Comparison of ENCODE assay signal across 8 cellular contexts in the genomic region with DNA sequence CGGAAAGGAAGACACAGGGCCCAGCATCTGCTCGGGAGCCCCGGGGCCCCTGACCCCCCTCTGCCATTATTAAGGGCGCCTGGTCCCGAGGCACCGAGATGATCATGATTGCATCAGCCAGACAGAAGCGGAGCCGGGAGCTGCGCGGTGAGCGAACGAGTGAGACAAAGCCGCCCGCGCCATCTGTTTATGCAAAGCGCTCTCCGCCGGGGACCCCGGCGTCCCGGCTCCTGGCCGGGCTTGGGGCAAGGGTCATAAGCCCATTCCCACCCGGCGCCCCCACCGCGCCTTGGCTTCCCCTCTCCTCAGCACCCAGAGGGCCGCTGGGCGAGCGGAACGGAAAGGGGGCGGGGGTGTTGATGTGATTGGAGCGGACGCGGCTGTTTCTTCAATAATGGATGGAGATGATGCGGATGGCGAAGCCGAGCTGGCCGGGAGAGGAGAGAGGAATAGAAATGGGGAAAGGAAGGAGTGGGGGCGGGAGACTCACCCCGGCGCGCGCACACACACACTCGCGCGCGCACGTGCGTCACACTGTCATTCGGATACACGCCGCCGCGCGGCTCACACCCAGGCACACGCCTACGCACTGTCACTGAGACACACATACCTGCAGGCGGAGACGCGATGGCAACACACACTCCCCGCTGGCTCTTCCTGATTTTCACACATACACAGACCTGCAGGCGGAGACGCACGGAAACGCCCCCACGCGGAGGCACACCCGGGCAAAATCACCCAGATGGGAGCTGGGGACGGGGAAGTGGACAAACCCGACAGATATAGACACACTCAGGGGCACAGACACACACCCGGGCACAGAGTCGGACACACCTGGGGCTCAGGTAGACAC. TPM values are rescaled to one million over a fixed set of nuclear protein-coding genes. Genes with fewer than 3 reads are reported as not detected.
A peak's percentile ranks its signal among the peaks of the same experiment; 100 is the strongest.
DNase-seq lines count a peak whose midpoint lies in the region; ATAC-seq lines count a peak whose summit lies in the region.

No MANE protein-coding gene starts in this region.

- H3K4me1 ChIP-seq in mucosa of rectum (ENCODE audit: control insufficient read depth in 2 of 2, insufficient read depth in 2 of 2, low read length in 2 of 2): peaks cover 36 to 52% of the 10 kb centered on the region in 2 donors

- H3K36me3 ChIP-seq in mucosa of rectum (ENCODE audit: control insufficient read depth in 2 of 2, insufficient read depth in 2 of 2, low read length in 2 of 2): no peaks in the 10 kb centered on the region

- H3K36me3 Mint-ChIP-seq in activated CD4-positive, alpha-beta memory T cell treated with anti-CD3 and anti-CD28 coated beads for 36 hours: peaks cover 2% of the 10 kb centered on the region
- peaks cover 29% of the 10 kb centered on the region for H3K36me3 Mint-ChIP-seq in effector memory CD8-positive, alpha-beta T cell (ENCODE audit: insufficient read depth)

- H3K9ac ChIP-seq in mucosa of rectum (ENCODE audit: low read depth in 1 of 2, low read length in 2 of 2): peak overlapping the region in 1 of 2 donors; percentile 24

- peaks cover 52 to 55% of the 10 kb centered on the region in 2 donors for H3K27me3 ChIP-seq in mucosa of rectum (ENCODE audit: control insufficient read depth in 2 of 2, insufficient read depth in 2 of 2, low read length in 2 of 2)

- peak overlapping the region; percentile 52 to 65 for H3K4me3 ChIP-seq in mucosa of rectum (ENCODE audit: low read length in 2 of 2)

- peak; percentile 62 for DNase-seq in AG08395 (ENCODE audit: low spot score)
- DNase-seq in NCI-H446 (lab: John Stamatoyannopoulos, UW): peak; percentile 27 to 61
- peak; percentile 83 for DNase-seq in activated CD4-positive, alpha-beta memory T cell treated with anti-CD3 and anti-CD28 coated beads for 36 hours
- peak in 2 of 3 experiments; percentile 53 to 54 for DNase-seq in effector memory CD8-positive, alpha-beta T cell
- peak; percentile 77 for DNase-seq in stimulated activated naive CD4-positive, alpha-beta T cell treated with Interleukin-2 at 50 U/mL for 16 hours (lab: John Stamatoyannopoulos, UW)

- no peaks in the 10 kb centered on the region for H3K9me3 Mint-ChIP-seq in activated CD4-positive, alpha-beta memory T cell treated with anti-CD3 and anti-CD28 coated beads for 36 hours
- no peaks in the 10 kb centered on the region for H3K9me3 Mint-ChIP-seq in effector memory CD8-positive, alpha-beta T cell

- H3K27ac ChIP-seq in mucosa of rectum (ENCODE audit: low read depth in 2 of 2, low read length in 2 of 2): peak overlapping the region in 1 of 2 donors; percentile 43

- H3K27me3 Mint-ChIP-seq in activated CD4-positive, alpha-beta memory T cell treated with anti-CD3 and anti-CD28 coated beads for 36 hours: peaks cover 39% of the 10 kb centered on the region
- H3K27me3 Mint-ChIP-seq in effector memory CD8-positive, alpha-beta T cell: peaks cover 80 to 100% of the 10 kb centered on the region in 2 donors

- ATAC-seq in GM21619 (IDR thresholded peaks at IDR 0.05; ENCODE audit: unreplicated experiment) (peak; percentile 19), HG03025 (IDR thresholded peaks at IDR 0.05; ENCODE audit: low FRiP score, unreplicated experiment) (no peak)
- peak; percentile 63 for ATAC-seq in effector memory CD8-positive, alpha-beta T cell (replicated peaks)

- no peaks in the 10 kb centered on the region for H3K9me3 ChIP-seq in mucosa of rectum (ENCODE audit: control insufficient read depth in 2 of 2, low read length in 2 of 2)

- POLR2A ChIA-PET in activated CD4-positive, alpha-beta memory T cell treated with anti-CD3 and anti-CD28 coated beads for 36 hours (lab: Charles Lee): interaction anchor here (0.6 to 3.9 kb wide), 8 partner anchors 10 to 130 kb away, joined by 3 to 38 read pairs (median 6); a partner anchor contains a TSS

- CTCF ChIA-PET in activated CD4-positive, alpha-beta memory T cell treated with anti-CD3 and anti-CD28 coated beads for 36 hours (lab: Charles Lee): interaction anchor here (0.7 to 15.0 kb wide), 17 partner anchors 13 to 222 kb away, joined by 3 to 447 read pairs (median 4); a partner anchor contains a TSS

- intact Hi-C loops in activated CD4-positive, alpha-beta memory T cell treated with anti-CD3 and anti-CD28 coated beads for 36 hours (cut with micrococcal nuclease): loop anchor here (5.0 kb wide), 1 partner anchor 128 kb away; a partner anchor contains a TSS

- H3K27ac Mint-ChIP-seq in activated CD4-positive, alpha-beta memory T cell treated with anti-CD3 and anti-CD28 coated beads for 36 hours: peak overlapping the region; percentile 75
- peak overlapping the region; percentile 18 to 55 for H3K27ac Mint-ChIP-seq in effector memory CD8-positive, alpha-beta T cell

- peaks cover 55% of the 10 kb centered on the region for H3K4me1 Mint-ChIP-seq in activated CD4-positive, alpha-beta memory T cell treated with anti-CD3 and anti-CD28 coated beads for 36 hours (ENCODE audit: low read depth)
- H3K4me1 Mint-ChIP-seq in effector memory CD8-positive, alpha-beta T cell (ENCODE audit: low read depth in 2 of 2): peaks cover 57 to 70% of the 10 kb centered on the region in 2 donors

- H3K4me3 Mint-ChIP-seq in activated CD4-positive, alpha-beta memory T cell treated with anti-CD3 and anti-CD28 coated beads for 36 hours: peak overlapping the region; percentile 82
- H3K4me3 Mint-ChIP-seq in effector memory CD8-positive, alpha-beta T cell: peak overlapping the region; percentile 82 to 91

RNA-seq across cellular contexts. Expression of a gene that starts 10.7 kb away (rescaled TPM):
- 1 to 10 TPM; 1.9 to 2.0 TPM for total RNA-seq in activated CD4-positive, alpha-beta memory T cell treated with anti-CD3 and anti-CD28 coated beads for 36 hours

RNA-seq across cellular contexts. Expression of a gene that starts 10.8 kb away (rescaled TPM):
- total RNA-seq in activated CD4-positive, alpha-beta memory T cell treated with anti-CD3 and anti-CD28 coated beads for 36 hours: 100 to 1,000 TPM; 401 to 404 TPM

RNA-seq across cellular contexts. Expression of a gene that starts 23.7 kb away (rescaled TPM):
- under 1 TPM; 0.24 to 0.46 TPM for total RNA-seq in activated CD4-positive, alpha-beta memory T cell treated with anti-CD3 and anti-CD28 coated beads for 36 hours
